8 cellular contexts compared by ENCODE assay signal in genomic region chr10:110225441-110225755, GRCh38. TPM values are rescaled to one million over a fixed set of nuclear protein-coding genes. Genes with fewer than 3 reads are reported as not detected.
A peak's percentile ranks its signal among the peaks of the same experiment; 100 is the strongest.
DNase-seq lines count a peak whose midpoint lies in the region; ATAC-seq and TF ChIP-seq lines count a peak whose summit lies in the region.

No MANE protein-coding gene starts in this region.

- H3K36me3 ChIP-seq in left lung (no peaks in the 10 kb centered on the region), urinary bladder (ENCODE audit: insufficient read depth) (peaks cover 2% of the 10 kb centered on the region), aorta (ENCODE audit: control insufficient read depth in 1 of 2, insufficient read depth in 2 of 2, low read length in 1 of 2) (no peaks in the 10 kb centered on the region)

- H3K9me3 ChIP-seq in left lung (no peaks in the 10 kb centered on the region), aorta (ENCODE audit: control insufficient read depth, low read length) (no peaks in the 10 kb centered on the region)

- H3K36me3 Mint-ChIP-seq in activated T-helper 17 cell treated with anti-CD3 and anti-CD28 coated beads, Interleukin-2, amount 50 U/mL, for 72 hours (ENCODE audit: low read depth): peaks cover 58% of the 10 kb centered on the region

- H3K4me1 ChIP-seq in left lung (peaks cover 0 to 37% of the 10 kb centered on the region in 2 donors), urinary bladder (ENCODE audit: insufficient read depth) (no peaks in the 10 kb centered on the region), aorta (ENCODE audit: control insufficient read depth in 1 of 2, insufficient read depth in 2 of 2, low read length in 2 of 2) (peaks cover 4 to 5% of the 10 kb centered on the region in 2 donors)

- H3K27me3 ChIP-seq in left lung (no peaks in the 10 kb centered on the region), aorta (ENCODE audit: control insufficient read depth in 1 of 2, insufficient read depth in 2 of 2, low read length in 1 of 2) (no peaks in the 10 kb centered on the region)

- H3K27ac ChIP-seq in left lung (peak overlapping the region; percentile 91 to 92), urinary bladder (ENCODE audit: low read depth) (no peak overlapping the region), aorta (ENCODE audit: low read depth in 1 of 2, low read length in 2 of 2) (peak overlapping the region in 1 of 2 donors; percentile 64)

- H3K9me3 Mint-ChIP-seq in activated T-helper 17 cell treated with anti-CD3 and anti-CD28 coated beads, Interleukin-2, amount 50 U/mL, for 72 hours: no peaks in the 10 kb centered on the region

- H3K4me3 ChIP-seq in left lung (peak overlapping the region; percentile 31 to 84), urinary bladder (ENCODE audit: low read depth, low read length) (peak overlapping the region; percentile 66), aorta (ENCODE audit: low read length in 2 of 2) (peak overlapping the region in 1 of 2 donors; percentile 40)

- peak overlapping the region; percentile 53 for H3K27ac Mint-ChIP-seq in activated T-helper 17 cell treated with anti-CD3 and anti-CD28 coated beads, Interleukin-2, amount 50 U/mL, for 72 hours

- peak; percentile 5 for ATAC-seq in GM18498 (IDR thresholded peaks at IDR 0.05; ENCODE audit: unreplicated experiment)
- ATAC-seq in HG02642 (IDR thresholded peaks at IDR 0.05; ENCODE audit: poor library complexity, unreplicated experiment): peak; percentile 8
- no peak for ATAC-seq in activated T-helper 17 cell treated with anti-CD3 and anti-CD28 coated beads, Interleukin-2, amount 50 U/mL, for 72 hours (replicated peaks)
- no peak for ATAC-seq in left lung
- ATAC-seq in aorta (ENCODE audit: low FRiP score): no peak

- peaks cover 46% of the 10 kb centered on the region for H3K4me1 Mint-ChIP-seq in activated T-helper 17 cell treated with anti-CD3 and anti-CD28 coated beads, Interleukin-2, amount 50 U/mL, for 72 hours

- no peak for TF ChIP-seq CTCF in left lung (IDR thresholded peaks at IDR 0.05)

- intact Hi-C loops in left lung (cut with DNase I) (loop anchor here in 1 of 2 donors (10.0 kb wide), 1 partner anchor 49 kb away; no protein-coding TSS in a partner anchor), aorta (cut with DNase I) (loop anchor here (5.0 to 10.0 kb wide), 5 partner anchors 42 to 341 kb away; partner anchors contain the start of gene ADD3 (in 1 of the 2))

- no peak for DNase-seq in left lung
- DNase-seq in stimulated activated CD4-positive, alpha-beta T cell treated with anti-CD3 and anti-CD28 coated beads, Interleukin-2, amount 100 ng/mL, for 24 hours: no peak
- no peak for DNase-seq in aorta
- DNase-seq in superior temporal gyrus (ENCODE audit: extremely low spot score): no peak

- H3K4me3 Mint-ChIP-seq in activated T-helper 17 cell treated with anti-CD3 and anti-CD28 coated beads, Interleukin-2, amount 50 U/mL, for 72 hours: peak overlapping the region; percentile 80

- WGBS in urinary bladder: 5% methylated on average over 8 of the region's 8 CpGs
- WGBS in aorta, 2 donors: 2 to 5% methylated on average over 8 of the region's 8 CpGs

- H3K27me3 Mint-ChIP-seq in activated T-helper 17 cell treated with anti-CD3 and anti-CD28 coated beads, Interleukin-2, amount 50 U/mL, for 72 hours: no peaks in the 10 kb centered on the region

RNA-seq across cellular contexts. Expression of gene MXI1, which starts 18.0 kb away (rescaled TPM):
- 100 to 1,000 TPM in 1 of 2 donors, 10 to 100 TPM in 1; 32.5 to 130 TPM for total RNA-seq in activated T-helper 17 cell treated with anti-CD3 and anti-CD28 coated beads, Interleukin-2, amount 50 U/mL, for 72 hours
- 10 to 100 TPM; 16.5 to 16.7 TPM for total RNA-seq in left lung
- 30.7 TPM for total RNA-seq in urinary bladder
- polyA plus RNA-seq in urinary bladder: 51.6 TPM
- total RNA-seq in aorta: 100 to 1,000 TPM in 1 of 2 donors, 10 to 100 TPM in 1; 72.3 to 121 TPM
- 100 to 1,000 TPM in 1 of 2 donors, 10 to 100 TPM in 1; 79.9 to 101 TPM for polyA plus RNA-seq in aorta

Comparison
In these comparisons a context has a peak if more than half of its experiments do, and no peak if none do; other contexts are left out.
1. ATAC-seq: peak in GM18498 (single experiment) and HG02642 (single experiment); none in activated T-helper 17 cell treated with anti-CD3 and anti-CD28 coated beads, Interleukin-2, amount 50 U/mL, for 72 hours (single experiment), left lung (single experiment) and aorta (single experiment).